ENCODE assay signal across 17 cellular contexts in the genomic region with DNA sequence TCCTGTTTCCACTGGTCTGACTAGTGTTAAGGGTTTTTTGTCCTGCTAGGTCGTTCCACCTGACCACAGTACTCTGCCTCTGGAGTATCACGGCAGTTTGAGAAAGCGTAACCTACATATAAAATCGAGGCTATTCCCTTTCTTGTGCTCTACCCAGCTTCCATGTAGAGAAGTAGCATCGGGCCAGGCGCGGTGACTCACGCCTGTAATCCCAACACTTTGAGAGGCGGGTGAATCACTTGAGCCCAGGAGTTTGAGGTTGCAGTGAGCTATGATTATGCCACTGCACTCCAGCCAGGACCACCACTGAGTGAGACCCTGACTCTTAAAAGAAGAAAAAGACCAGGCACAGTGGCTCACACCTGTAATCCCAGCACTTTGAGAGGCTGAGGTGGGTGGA. TPM values are rescaled to one million over a fixed set of nuclear protein-coding genes. Genes with fewer than 3 reads are reported as not detected.
DNase-seq lines count a peak whose midpoint lies in the region; ATAC-seq and TF ChIP-seq lines count a peak whose summit lies in the region.
"Had no signal": no experiment of that assay in that cellular context is flagged by ENCODE, and none has a peak within 500 bp of the region (broad histone marks: within the 10 kb centered on the region; RNA-seq: fewer than 3 reads in every experiment).

No MANE protein-coding gene starts in this region.

- no peak overlapping the region for H2BK5ac ChIP-seq in mesenchymal stem cell (ENCODE audit: low read depth, low read length, poor library complexity, severe bottlenecking)

- H3K4ac ChIP-seq in mesenchymal stem cell (ENCODE audit: low read depth in 1 of 2, low read length in 2 of 2) = no peak overlapping the region

- H4K8ac ChIP-seq in mesenchymal stem cell (ENCODE audit: low read length) = no peak overlapping the region

- no peaks in the 10 kb centered on the region for H3K36me3 ChIP-seq in mesenchymal stem cell (ENCODE audit: control insufficient read depth in 1 of 2, insufficient read depth in 2 of 2, low read depth in 1 of 2, low read length in 2 of 2)

- no peak overlapping the region for H2BK15ac ChIP-seq in mesenchymal stem cell (ENCODE audit: low read depth, poor library complexity, severe bottlenecking)

- no peak overlapping the region for H3K14ac ChIP-seq in mesenchymal stem cell (ENCODE audit: low read length in 2 of 2)

- CTCF ChIA-PET in WTC11 (lab: Charles Lee) = no interaction called here

- H3K4me1 ChIP-seq in mesenchymal stem cell (ENCODE audit: control insufficient read depth, insufficient read depth, low read depth, low read length) = no peaks in the 10 kb centered on the region

- H3K27ac ChIP-seq in mesenchymal stem cell (ENCODE audit: low read length, poor library complexity, severe bottlenecking) = no peak overlapping the region

- no peaks in the 10 kb centered on the region for H3K36me3 Mint-ChIP-seq in WTC11
- H3K36me3 Mint-ChIP-seq: CD14-positive monocyte; CD8-positive, alpha-beta T cell had no signal

- H2AFZ ChIP-seq in mesenchymal stem cell (ENCODE audit: low read depth, low read length) = no peak overlapping the region

- no peak overlapping the region for H3K23ac ChIP-seq in mesenchymal stem cell (ENCODE audit: low read length in 2 of 2)

- no peak for TF ChIP-seq CTCF in WTC11 (IDR thresholded peaks at IDR 0.05)

- no peak overlapping the region for H4K91ac ChIP-seq in mesenchymal stem cell (ENCODE audit: low read length)

- H3K9ac ChIP-seq in mesenchymal stem cell (ENCODE audit: low read length) = no peak overlapping the region

- no peak overlapping the region for H2BK12ac ChIP-seq in mesenchymal stem cell (ENCODE audit: low read length in 2 of 2)

- H3K4me3 Mint-ChIP-seq in WTC11 = no peak overlapping the region
- H3K4me3 Mint-ChIP-seq: CD14-positive monocyte; CD8-positive, alpha-beta T cell had no signal

- H3K4me1 Mint-ChIP-seq in WTC11 = no peaks in the 10 kb centered on the region
- H3K4me1 Mint-ChIP-seq: CD14-positive monocyte had no signal

- H3K27me3 Mint-ChIP-seq in WTC11 (ENCODE audit: low read depth) = no peaks in the 10 kb centered on the region

- WGBS in mesenchymal stem cell = 90% methylated on average over 9 of the region's 9 CpGs

- H3K9me3 Mint-ChIP-seq in WTC11 = no peaks in the 10 kb centered on the region
- H3K9me3 Mint-ChIP-seq: CD8-positive, alpha-beta T cell had no signal

- DNase-seq in ELF-1 (ENCODE audit: low read depth, low spot score) (peak; percentile 34), HT1080 (ENCODE audit: low read depth) (peak; percentile 73), RPMI7951 (ENCODE audit: low read depth) (peak; percentile 14), mesenchymal stem cell (peak; percentile 9), HCEC 1CT (no peak), WTC11 (ENCODE audit: low spot score) (no peak)
- DNase-seq: CD8-positive, alpha-beta T cell; COR-L47; DMS153; DMS79 treated with DMSO at 0.1 percent for 48 hours; GF-D8; IMR-90 had no signal

- H3K4me3 ChIP-seq in mesenchymal stem cell (ENCODE audit: insufficient read depth in 1 of 2, low read depth in 1 of 2, low read length in 2 of 2) = no peak overlapping the region

- no peak overlapping the region for H3K18ac ChIP-seq in mesenchymal stem cell (ENCODE audit: low read depth in 1 of 2, low read length in 2 of 2)

- no peak overlapping the region for H2AK5ac ChIP-seq in mesenchymal stem cell (ENCODE audit: low read length, severe bottlenecking)

- POLR2A ChIA-PET in WTC11 (lab: Charles Lee) = no interaction called here

- H3K27me3 ChIP-seq in mesenchymal stem cell (ENCODE audit: control insufficient read depth in 1 of 2, insufficient read depth in 1 of 2, low read length in 2 of 2) = no peaks in the 10 kb centered on the region

- H3K27ac Mint-ChIP-seq in WTC11 = no peak overlapping the region
- H3K27ac Mint-ChIP-seq: CD14-positive monocyte; CD8-positive, alpha-beta T cell had no signal

- no peaks in the 10 kb centered on the region for H3K79me1 ChIP-seq in mesenchymal stem cell (replicated peaks; ENCODE audit: low read length, poor library complexity, severe bottlenecking)

- ATAC-seq in HG02642 (IDR thresholded peaks at IDR 0.05; ENCODE audit: poor library complexity, unreplicated experiment) (no peak), WTC11 (no peak)
- ATAC-seq: CD8-positive, alpha-beta T cell had no signal

- H2BK120ac ChIP-seq in mesenchymal stem cell (ENCODE audit: low read depth, low read length) = no peak overlapping the region

- H3K9me3 ChIP-seq in mesenchymal stem cell (ENCODE audit: control insufficient read depth, low read length) = no peaks in the 10 kb centered on the region

- H3K4me2 ChIP-seq in mesenchymal stem cell (ENCODE audit: low read length, poor library complexity, severe bottlenecking) = no peak overlapping the region

TF ChIP-seq in WTC11, 78 proteins besides CTCF, POLR2A, EP300 and RAD21 (continues in another document):
- TF ChIP-seq, protein P1, sequence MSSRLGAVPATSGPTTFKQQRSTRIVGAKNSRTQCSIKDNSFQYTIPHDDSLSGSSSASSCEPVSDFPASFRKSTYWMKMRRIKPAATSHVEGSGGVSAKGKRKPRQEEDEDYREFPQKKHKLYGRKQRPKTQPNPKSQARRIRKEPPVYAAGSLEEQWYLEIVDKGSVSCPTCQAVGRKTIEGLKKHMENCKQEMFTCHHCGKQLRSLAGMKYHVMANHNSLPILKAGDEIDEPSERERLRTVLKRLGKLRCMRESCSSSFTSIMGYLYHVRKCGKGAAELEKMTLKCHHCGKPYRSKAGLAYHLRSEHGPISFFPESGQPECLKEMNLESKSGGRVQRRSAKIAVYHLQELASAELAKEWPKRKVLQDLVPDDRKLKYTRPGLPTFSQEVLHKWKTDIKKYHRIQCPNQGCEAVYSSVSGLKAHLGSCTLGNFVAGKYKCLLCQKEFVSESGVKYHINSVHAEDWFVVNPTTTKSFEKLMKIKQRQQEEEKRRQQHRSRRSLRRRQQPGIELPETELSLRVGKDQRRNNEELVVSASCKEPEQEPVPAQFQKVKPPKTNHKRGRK (CRISPR knock-in tag; IDR thresholded peaks at IDR 0.05; ENCODE audit: borderline replicate concordance) = no peak
- TF ChIP-seq SOX15 (CRISPR knock-in tag; IDR thresholded peaks at IDR 0.05) = no peak
- TF ChIP-seq CREB1 (CRISPR knock-in tag; IDR thresholded peaks at IDR 0.05) = no peak
- no peak for TF ChIP-seq SP1 (CRISPR knock-in tag; conservative IDR thresholded peaks at IDR 0.05)
- TF ChIP-seq, protein P2, sequence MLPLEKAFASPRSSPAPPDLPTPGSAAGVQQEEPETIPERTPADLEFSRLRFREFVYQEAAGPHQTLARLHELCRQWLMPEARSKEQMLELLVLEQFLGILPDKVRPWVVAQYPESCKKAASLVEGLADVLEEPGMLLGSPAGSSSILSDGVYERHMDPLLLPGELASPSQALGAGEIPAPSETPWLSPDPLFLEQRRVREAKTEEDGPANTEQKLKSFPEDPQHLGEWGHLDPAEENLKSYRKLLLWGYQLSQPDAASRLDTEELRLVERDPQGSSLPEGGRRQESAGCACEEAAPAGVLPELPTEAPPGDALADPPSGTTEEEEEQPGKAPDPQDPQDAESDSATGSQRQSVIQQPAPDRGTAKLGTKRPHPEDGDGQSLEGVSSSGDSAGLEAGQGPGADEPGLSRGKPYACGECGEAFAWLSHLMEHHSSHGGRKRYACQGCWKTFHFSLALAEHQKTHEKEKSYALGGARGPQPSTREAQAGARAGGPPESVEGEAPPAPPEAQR (CRISPR knock-in tag; IDR thresholded peaks at IDR 0.05) = no peak
- TF ChIP-seq, protein P3, sequence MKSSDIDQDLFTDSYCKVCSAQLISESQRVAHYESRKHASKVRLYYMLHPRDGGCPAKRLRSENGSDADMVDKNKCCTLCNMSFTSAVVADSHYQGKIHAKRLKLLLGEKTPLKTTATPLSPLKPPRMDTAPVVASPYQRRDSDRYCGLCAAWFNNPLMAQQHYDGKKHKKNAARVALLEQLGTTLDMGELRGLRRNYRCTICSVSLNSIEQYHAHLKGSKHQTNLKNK (CRISPR knock-in tag; IDR thresholded peaks at IDR 0.05) = no peak
- TF ChIP-seq, protein P4, sequence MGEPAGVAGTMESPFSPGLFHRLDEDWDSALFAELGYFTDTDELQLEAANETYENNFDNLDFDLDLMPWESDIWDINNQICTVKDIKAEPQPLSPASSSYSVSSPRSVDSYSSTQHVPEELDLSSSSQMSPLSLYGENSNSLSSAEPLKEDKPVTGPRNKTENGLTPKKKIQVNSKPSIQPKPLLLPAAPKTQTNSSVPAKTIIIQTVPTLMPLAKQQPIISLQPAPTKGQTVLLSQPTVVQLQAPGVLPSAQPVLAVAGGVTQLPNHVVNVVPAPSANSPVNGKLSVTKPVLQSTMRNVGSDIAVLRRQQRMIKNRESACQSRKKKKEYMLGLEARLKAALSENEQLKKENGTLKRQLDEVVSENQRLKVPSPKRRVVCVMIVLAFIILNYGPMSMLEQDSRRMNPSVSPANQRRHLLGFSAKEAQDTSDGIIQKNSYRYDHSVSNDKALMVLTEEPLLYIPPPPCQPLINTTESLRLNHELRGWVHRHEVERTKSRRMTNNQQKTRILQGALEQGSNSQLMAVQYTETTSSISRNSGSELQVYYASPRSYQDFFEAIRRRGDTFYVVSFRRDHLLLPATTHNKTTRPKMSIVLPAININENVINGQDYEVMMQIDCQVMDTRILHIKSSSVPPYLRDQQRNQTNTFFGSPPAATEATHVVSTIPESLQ (CRISPR knock-in tag; IDR thresholded peaks at IDR 0.05) = no peak
- TF ChIP-seq, protein P5, sequence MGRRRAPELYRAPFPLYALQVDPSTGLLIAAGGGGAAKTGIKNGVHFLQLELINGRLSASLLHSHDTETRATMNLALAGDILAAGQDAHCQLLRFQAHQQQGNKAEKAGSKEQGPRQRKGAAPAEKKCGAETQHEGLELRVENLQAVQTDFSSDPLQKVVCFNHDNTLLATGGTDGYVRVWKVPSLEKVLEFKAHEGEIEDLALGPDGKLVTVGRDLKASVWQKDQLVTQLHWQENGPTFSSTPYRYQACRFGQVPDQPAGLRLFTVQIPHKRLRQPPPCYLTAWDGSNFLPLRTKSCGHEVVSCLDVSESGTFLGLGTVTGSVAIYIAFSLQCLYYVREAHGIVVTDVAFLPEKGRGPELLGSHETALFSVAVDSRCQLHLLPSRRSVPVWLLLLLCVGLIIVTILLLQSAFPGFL (CRISPR knock-in tag; IDR thresholded peaks at IDR 0.05; ENCODE audit: borderline replicate concordance) = no peak

RNA-seq across cellular contexts. Expression of a gene that starts 7.5 kb away (rescaled TPM):
- not detected in 2 replicates for total RNA-seq in HT1080 (2014; rRNA removed; shearing (Covaris generic))
- not detected in 2 replicates for polyA plus RNA-seq in HT1080 (2015; cell fraction: cytosol; rRNA removed)
- not detected in 2 replicates for polyA plus RNA-seq in HT1080 (2015; cell fraction: nucleus; rRNA removed)
- total RNA-seq in RPMI7951 (2014; rRNA removed; shearing (Covaris generic)) = 0.29 TPM in 1 of 2 replicates, not detected in the other
- polyA plus RNA-seq in mesenchymal stem cell (2013, experiment 1 of 2) = 0.12 TPM
- 0.16 TPM for polyA plus RNA-seq in mesenchymal stem cell (2013, experiment 2 of 2)
- 0.31 to 1.2 TPM (median 0.94 TPM) in 3 replicates for total RNA-seq in WTC11 (2021)
- total RNA-seq: IMR-90 had no signal
- polyA plus RNA-seq: BJ, IMR-90 had no signal

RNA-seq across cellular contexts. Expression of a gene that starts 43.0 kb away (rescaled TPM):
- not detected in 2 replicates for total RNA-seq in HT1080 (2014; rRNA removed; shearing (Covaris generic))
- polyA plus RNA-seq in HT1080 (2015; cell fraction: cytosol; rRNA removed) = not detected in 2 replicates
- not detected in 2 replicates for polyA plus RNA-seq in HT1080 (2015; cell fraction: nucleus; rRNA removed)
- not detected in 2 replicates for total RNA-seq in RPMI7951 (2014; rRNA removed; shearing (Covaris generic))
- polyA plus RNA-seq in mesenchymal stem cell (2013, experiment 1 of 2) = not detected
- not detected for polyA plus RNA-seq in mesenchymal stem cell (2013, experiment 2 of 2)
- total RNA-seq in WTC11 (2021) = 0.07 TPM in 1 of 3 replicates, not detected in the others
- total RNA-seq: A673; CD8-positive, alpha-beta T cell; H1; IMR-90 had no signal
- polyA plus RNA-seq: BJ, CD14-positive monocyte, IMR-90 had no signal

Comparison
In these comparisons a context has a peak if more than half of its experiments do, and no peak if none do; other contexts are left out.
1. DNase-seq: peak in ELF-1 (single experiment), HT1080 (single experiment), RPMI7951 (single experiment) and mesenchymal stem cell (single experiment); none in HCEC 1CT (single experiment) and WTC11 (single experiment).